ENCODE assay signal across 8 cellular contexts in genomic region chr10:43420369-43421200, GRCh38. TPM values are rescaled to one million over a fixed set of nuclear protein-coding genes. Genes with fewer than 3 reads are reported as not detected.
DNase-seq lines count a peak whose midpoint lies in the region; ATAC-seq and TF ChIP-seq lines count a peak whose summit lies in the region.

No MANE protein-coding gene starts in this region.

- POLR2A ChIA-PET in AG04450 (lab: Yijun Ruan, JAX), result interaction anchor here (0.7 to 1.7 kb wide), 4 partner anchors 11 to 37 kb away, joined by 3 to 7 read pairs (median 6); partner anchors contain the start of gene HNRNPF
- POLR2A ChIA-PET in activated CD4-positive, alpha-beta memory T cell treated with anti-CD3 and anti-CD28 coated beads, Interleukin-2, amount 10 ng/mL, durations not matched to agents 7 days and 5 days (lab: Charles Lee), result interaction anchor here (0.7 to 5.3 kb wide), 14 partner anchors 12 to 300 kb away, joined by 3 to 197 read pairs (median 6); partner anchors contain the start of genes CSGALNACT2, HNRNPF and ZNF487

- no peaks in the 10 kb centered on the region for H3K27me3 ChIP-seq in AG04450 (ENCODE audit: control insufficient read depth, insufficient read depth, low read length)

- peaks cover 3% of the 10 kb centered on the region for H3K36me3 Mint-ChIP-seq in activated CD4-positive, alpha-beta memory T cell treated with anti-CD3 and anti-CD28 coated beads, Interleukin-2, amount 10 ng/mL, durations not matched to agents 7 days and 5 days (ENCODE audit: low read depth)

- intact Hi-C loops in lower leg skin (cut with DNase I; ENCODE audit: low total_unique reads), result no loop called here

- H3K4me3 Mint-ChIP-seq in activated CD4-positive, alpha-beta memory T cell treated with anti-CD3 and anti-CD28 coated beads, Interleukin-2, amount 10 ng/mL, durations not matched to agents 7 days and 5 days, result peak overlapping the region; percentile 85

- H3K27me3 Mint-ChIP-seq in activated CD4-positive, alpha-beta memory T cell treated with anti-CD3 and anti-CD28 coated beads, Interleukin-2, amount 10 ng/mL, durations not matched to agents 7 days and 5 days, result no peaks in the 10 kb centered on the region

- H3K27ac ChIP-seq in AG04450 (ENCODE audit: low read depth, low read length), result peak overlapping the region; percentile 97

- no peak for DNase-seq in AG04450 (ENCODE audit: low read depth, low spot score)
- peak; percentile 29 for DNase-seq in NCI-H510A treated with DMSO at 0.1 percent for 48 hours (lab: John Stamatoyannopoulos, UW)
- peak; percentile 90 for DNase-seq in activated CD4-positive, alpha-beta memory T cell treated with anti-CD3 and anti-CD28 coated beads, Interleukin-2, amount 10 ng/mL, durations not matched to agents 7 days and 5 days
- DNase-seq in ecto neural progenitor cell (ENCODE audit: low spot score), result peak; percentile 80
- DNase-seq in lower leg skin (ENCODE audit: low spot score in 2 of 2), result peak; percentile 86 to 97
- DNase-seq in stimulated activated CD4-positive, alpha-beta T cell treated with anti-CD3 and anti-CD28 coated beads, TNF-alpha, amount 100 ng/mL, for 1 hour (ENCODE audit: low read depth in 3 of 3, low spot score in 1 of 3), result peak in 2 of 3 donors; percentile 39 to 63

- TF ChIP-seq CTCF in AG04450 (IDR thresholded peaks at IDR 0.05; ENCODE audit: low read depth, low read length) (peak; percentile 20; the same call in 1 of the 2 replicates), lower leg skin (IDR thresholded peaks at IDR 0.05) (no peak)

- 0 to 1% methylated on average over 61 to 62 of the region's 63 CpGs for WGBS in lower leg skin, 2 donors

- H3K9me3 ChIP-seq in AG04450 (ENCODE audit: control insufficient read depth, insufficient read depth, low read length), result peaks cover 4% of the 10 kb centered on the region; the same call in 1 of the 2 replicates

- H3K4me3 ChIP-seq in AG04450 (ENCODE audit: low read depth, low read length), result peak overlapping the region; percentile 63
- H3K4me3 ChIP-seq in lower leg skin (ENCODE audit: low read depth, poor library complexity, severe bottlenecking), result peak overlapping the region; percentile 25

- CTCF ChIA-PET in AG04450 (lab: Charles Lee), result no interaction called here
- CTCF ChIA-PET in activated CD4-positive, alpha-beta memory T cell treated with anti-CD3 and anti-CD28 coated beads, Interleukin-2, amount 10 ng/mL, durations not matched to agents 7 days and 5 days (lab: Charles Lee), result interaction anchor here (0.8 to 3.1 kb wide), 5 partner anchors 11 to 64 kb away, joined by 3 to 14 read pairs (median 7); partner anchors contain the start of genes HNRNPF and ZNF487

- H3K27ac Mint-ChIP-seq in activated CD4-positive, alpha-beta memory T cell treated with anti-CD3 and anti-CD28 coated beads, Interleukin-2, amount 10 ng/mL, durations not matched to agents 7 days and 5 days, result peak overlapping the region; percentile 99

- no peaks in the 10 kb centered on the region for H3K9me3 Mint-ChIP-seq in activated CD4-positive, alpha-beta memory T cell treated with anti-CD3 and anti-CD28 coated beads, Interleukin-2, amount 10 ng/mL, durations not matched to agents 7 days and 5 days

- peaks cover 47% of the 10 kb centered on the region for H3K4me1 Mint-ChIP-seq in activated CD4-positive, alpha-beta memory T cell treated with anti-CD3 and anti-CD28 coated beads, Interleukin-2, amount 10 ng/mL, durations not matched to agents 7 days and 5 days

- no peak for TF ChIP-seq POLR2A in lower leg skin (IDR thresholded peaks at IDR 0.05)

- ATAC-seq in GM18520 (IDR thresholded peaks at IDR 0.05; ENCODE audit: unreplicated experiment), result peak; percentile 81
- peak; percentile 78 for ATAC-seq in HG03039 (IDR thresholded peaks at IDR 0.05; ENCODE audit: unreplicated experiment)

RNA-seq across cellular contexts. Expression of gene HNRNPF, which starts 11.6 kb away (rescaled TPM):
- 160 and 178 TPM in 2 replicates for polyA plus RNA-seq in AG04450 (2011; rRNA removed)
- polyA minus RNA-seq in AG04450 (2011; rRNA and poly(A)+ RNA removed), result 191 and 197 TPM in 2 replicates
- total RNA-seq in activated CD4-positive, alpha-beta memory T cell treated with anti-CD3 and anti-CD28 coated beads, Interleukin-2, amount 10 ng/mL, durations not matched to agents 7 days and 5 days, result 100 to 1,000 TPM; 477 to 494 TPM
- total RNA-seq in lower leg skin, result 100 to 1,000 TPM; 227 to 254 (median 232) TPM

RNA-seq across cellular contexts. Expression of gene ZNF487, which starts 16.3 kb away (rescaled TPM):
- 3.2 and 4.4 TPM in 2 replicates for polyA plus RNA-seq in AG04450 (2011; rRNA removed)
- polyA minus RNA-seq in AG04450 (2011; rRNA and poly(A)+ RNA removed), result 1.4 and 2.8 TPM in 2 replicates
- 1 to 10 TPM; 6.1 TPM for total RNA-seq in activated CD4-positive, alpha-beta memory T cell treated with anti-CD3 and anti-CD28 coated beads, Interleukin-2, amount 10 ng/mL, durations not matched to agents 7 days and 5 days
- 1 to 10 TPM; 2.9 to 7.2 (median 3.7) TPM for total RNA-seq in lower leg skin

RNA-seq across cellular contexts. Expression of gene FXYD4, which starts 49.1 kb away (rescaled TPM):
- not detected in 2 replicates for polyA plus RNA-seq in AG04450 (2011; rRNA removed)
- not detected in 2 replicates for polyA minus RNA-seq in AG04450 (2011; rRNA and poly(A)+ RNA removed)
- not detected for total RNA-seq in activated CD4-positive, alpha-beta memory T cell treated with anti-CD3 and anti-CD28 coated beads, Interleukin-2, amount 10 ng/mL, durations not matched to agents 7 days and 5 days
- not detected for total RNA-seq in lower leg skin
